Comparison of ENCODE assay signal across 9 cellular contexts in the genomic region with DNA sequence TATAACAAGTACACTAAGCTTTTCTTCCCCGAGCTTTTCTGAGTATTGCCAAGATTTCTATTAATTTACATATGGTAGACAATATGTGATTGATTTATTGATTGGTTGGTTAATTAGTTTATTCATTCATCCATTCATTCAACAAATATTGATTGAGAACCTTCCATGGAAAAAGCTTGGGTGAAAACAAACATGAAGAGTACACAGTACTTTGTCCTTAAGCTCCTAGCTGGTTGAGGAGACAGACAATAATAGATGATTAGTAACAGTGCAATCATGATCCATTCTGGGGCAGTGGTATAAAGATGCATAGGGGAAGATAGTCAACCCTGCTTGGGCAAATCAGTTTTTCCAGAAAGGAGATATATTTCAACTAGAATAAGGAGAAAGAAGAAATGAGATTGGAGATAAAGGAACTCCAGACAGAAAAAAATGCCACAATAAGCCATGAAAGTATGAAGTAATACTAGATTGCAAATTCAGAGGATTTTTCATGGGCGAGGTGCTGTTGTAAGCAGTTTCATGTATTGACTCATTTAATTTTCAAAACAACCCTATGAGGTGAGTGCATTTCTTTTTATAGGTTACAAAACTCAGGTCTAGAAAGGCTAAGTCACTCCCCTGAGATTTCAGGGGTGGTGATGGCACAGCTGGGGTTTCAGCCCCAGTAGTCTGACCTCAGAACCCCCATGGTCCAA.
A peak's percentile ranks its signal among the peaks of the same experiment; 100 is the strongest.
DNase-seq lines count a peak whose midpoint lies in the region; ATAC-seq, FAIRE-seq and TF ChIP-seq lines count a peak whose summit lies in the region.
"Had no signal": no experiment of that assay in that cellular context is flagged by ENCODE, and none has a peak within 500 bp of the region (broad histone marks: within the 10 kb centered on the region; RNA-seq: fewer than 3 reads in every experiment).

No MANE protein-coding gene starts in this region.

- WGBS in HepG2 (ENCODE audit: low lambda C conversion rate): 2% methylated on average over 2 of the region's 2 CpGs

- BruUV-seq in HepG2 (replicated peaks; lab: Mats Ljungman, UMichigan): no TSS peak

- no peaks in the 10 kb centered on the region for H3K4me1 Mint-ChIP-seq in activated CD4-positive, alpha-beta T cell treated with anti-CD3 and anti-CD28 coated beads, Interleukin-2, amount 10 ng/mL, durations not matched to agents 24 days and 14 days
- H3K4me1 Mint-ChIP-seq in activated naive CD4-positive, alpha-beta T cell treated with anti-CD3 and anti-CD28 coated beads, Interleukin-2, amount 10 ng/mL, durations not matched to agents 7 days and 5 days: no peaks in the 10 kb centered on the region

- TF ChIP-seq EP300 in HepG2 (IDR thresholded peaks at IDR 0.05; ENCODE audit: low read depth in 2 of 2, low read length in 2 of 2): no peak
- TF ChIP-seq EP300 in HepG2 (CRISPR knock-in tag; IDR thresholded peaks at IDR 0.05; ENCODE audit: borderline replicate concordance): no peak

- no peak for TF ChIP-seq RAD21 in HepG2 (CRISPR knock-in tag; IDR thresholded peaks at IDR 0.05)

- H3K4me3 Mint-ChIP-seq in activated CD4-positive, alpha-beta T cell treated with anti-CD3 and anti-CD28 coated beads, Interleukin-2, amount 10 ng/mL, durations not matched to agents 24 days and 14 days: no peak overlapping the region
- no peak overlapping the region for H3K4me3 Mint-ChIP-seq in activated naive CD4-positive, alpha-beta T cell treated with anti-CD3 and anti-CD28 coated beads, Interleukin-2, amount 10 ng/mL, durations not matched to agents 7 days and 5 days

- DNase-seq in HuH-7.5 (ENCODE audit: low spot score) (peak; percentile 26), HepG2 (ENCODE audit: low spot score) (no peak), cerebellar cortex (ENCODE audit: low spot score) (no peak), hippocampal formation (lab: John Stamatoyannopoulos, UW) (no peak)
- no peak for DNase-seq in activated CD4-positive, alpha-beta T cell treated with anti-CD3 and anti-CD28 coated beads, Interleukin-2, amount 10 ng/mL, durations not matched to agents 24 days and 14 days
- no peak for DNase-seq in activated naive CD4-positive, alpha-beta T cell treated with anti-CD3 and anti-CD28 coated beads, Interleukin-2, amount 10 ng/mL, durations not matched to agents 7 days and 5 days
- DNase-seq: NCI-H524 treated with DMSO at 0.1 percent for 48 hours had no signal

- ATAC-seq in GM19023 (IDR thresholded peaks at IDR 0.05; ENCODE audit: unreplicated experiment): peak; percentile 91
- peak; percentile 90 for ATAC-seq in HG02852 (IDR thresholded peaks at IDR 0.05; ENCODE audit: unreplicated experiment)
- ATAC-seq in HepG2: peak; percentile 62

- H2AFZ ChIP-seq in HepG2 (ENCODE audit: low read length): no peak overlapping the region

- no peak overlapping the region for H3K4me3 ChIP-seq in HepG2 (replicated peaks in 1 of 3; ENCODE audit: insufficient read depth in 1 of 3, low read depth in 2 of 3, low read length in 3 of 3)

- no peaks in the 10 kb centered on the region for H3K36me3 Mint-ChIP-seq in activated CD4-positive, alpha-beta T cell treated with anti-CD3 and anti-CD28 coated beads, Interleukin-2, amount 10 ng/mL, durations not matched to agents 24 days and 14 days (ENCODE audit: low read depth)
- no peaks in the 10 kb centered on the region for H3K36me3 Mint-ChIP-seq in activated naive CD4-positive, alpha-beta T cell treated with anti-CD3 and anti-CD28 coated beads, Interleukin-2, amount 10 ng/mL, durations not matched to agents 7 days and 5 days

- no peak for FAIRE-seq in HepG2 (lab: Jason Lieb, UNC)

- H3K9me3 Mint-ChIP-seq in activated CD4-positive, alpha-beta T cell treated with anti-CD3 and anti-CD28 coated beads, Interleukin-2, amount 10 ng/mL, durations not matched to agents 24 days and 14 days: peaks cover 3% of the 10 kb centered on the region
- peaks cover 8% of the 10 kb centered on the region for H3K9me3 Mint-ChIP-seq in activated naive CD4-positive, alpha-beta T cell treated with anti-CD3 and anti-CD28 coated beads, Interleukin-2, amount 10 ng/mL, durations not matched to agents 7 days and 5 days

- in situ Hi-C loops in HepG2 (cut with HindIII; ENCODE audit: extremely low pct_ligation_motif_present, low pct_unique_long_range_greater_than_20kb): no loop called here

- no peaks in the 10 kb centered on the region for H3K27me3 Mint-ChIP-seq in activated CD4-positive, alpha-beta T cell treated with anti-CD3 and anti-CD28 coated beads, Interleukin-2, amount 10 ng/mL, durations not matched to agents 24 days and 14 days
- no peaks in the 10 kb centered on the region for H3K27me3 Mint-ChIP-seq in activated naive CD4-positive, alpha-beta T cell treated with anti-CD3 and anti-CD28 coated beads, Interleukin-2, amount 10 ng/mL, durations not matched to agents 7 days and 5 days

- peaks cover 88% of the 10 kb centered on the region for H3K9me3 ChIP-seq in HepG2 (ENCODE audit: low read length)

- no peak overlapping the region for H3K9ac ChIP-seq in HepG2 (ENCODE audit: insufficient read depth, low read depth, low read length)

- no peaks in the 10 kb centered on the region for H3K36me3 ChIP-seq in HepG2 (replicated peaks in 1 of 2; ENCODE audit: control insufficient read depth in 1 of 2, insufficient read depth in 2 of 2, low read length in 2 of 2)

- no peak for TF ChIP-seq POLR2A in HepG2 (IDR thresholded peaks at IDR 0.05; ENCODE audit: insufficient read depth in 1 of 2, low read depth in 2 of 2, low read length in 2 of 2)

- POLR2A ChIA-PET in HepG2 (lab: Yijun Ruan, JAX): no interaction called here

- peaks cover 7% of the 10 kb centered on the region; the same call in 1 of the 2 replicates for H3K4me1 ChIP-seq in HepG2 (ENCODE audit: insufficient read depth, low read length)

- no peak for TF ChIP-seq CTCF in HepG2 (CRISPR knock-in tag; IDR thresholded peaks at IDR 0.05)

- no peaks in the 10 kb centered on the region for H3K27me3 ChIP-seq in HepG2 (ENCODE audit: control insufficient read depth in 1 of 2, insufficient read depth in 2 of 2, low read length in 2 of 2)

- no peaks in the 10 kb centered on the region for H3K79me2 ChIP-seq in HepG2 (ENCODE audit: insufficient read depth, low read length)

- H3K27ac Mint-ChIP-seq in activated CD4-positive, alpha-beta T cell treated with anti-CD3 and anti-CD28 coated beads, Interleukin-2, amount 10 ng/mL, durations not matched to agents 24 days and 14 days: no peak overlapping the region
- H3K27ac Mint-ChIP-seq in activated naive CD4-positive, alpha-beta T cell treated with anti-CD3 and anti-CD28 coated beads, Interleukin-2, amount 10 ng/mL, durations not matched to agents 7 days and 5 days: no peak overlapping the region

- H3K27ac ChIP-seq in HepG2 (ENCODE audit: extremely low read length, insufficient read depth, low read length): no peak overlapping the region

- H3K4me2 ChIP-seq in HepG2 (ENCODE audit: low read depth, low read length): no peak overlapping the region

- intact Hi-C loops in HepG2 (cut with micrococcal nuclease; ENCODE audit: unreplicated experiment): no loop called here
- intact Hi-C loops in activated CD4-positive, alpha-beta T cell treated with anti-CD3 and anti-CD28 coated beads, Interleukin-2, amount 10 ng/mL, durations not matched to agents 24 days and 14 days (cut with micrococcal nuclease): no loop called here

- no peaks in the 10 kb centered on the region for H4K20me1 ChIP-seq in HepG2 (ENCODE audit: insufficient read depth, low read length)

- CTCF ChIA-PET in HepG2 (lab: Yijun Ruan, JAX; ENCODE audit: low intra/inter-chr PET ratio, low total read pairs): no interaction called here
- CTCF ChIA-PET in activated naive CD4-positive, alpha-beta T cell treated with anti-CD3 and anti-CD28 coated beads, Interleukin-2, amount 10 ng/mL, durations not matched to agents 7 days and 5 days (lab: Charles Lee): no interaction called here

TF ChIP-seq in HepG2, 621 proteins besides CTCF, POLR2A, EP300 and RAD21:
- TF ChIP-seq KAT2B (IDR thresholded peaks at IDR 0.05; ENCODE audit: borderline replicate concordance, low read depth, low read length) (peak; percentile 89), MIXL1 (CRISPR knock-in tag; IDR thresholded peaks at IDR 0.05) (peak; percentile 53; the same call in 1 of the 2 replicates), ONECUT2 (CRISPR knock-in tag; IDR thresholded peaks at IDR 0.05) (peak; percentile 46; the same call in 1 of the 2 replicates), ZNF24 (IDR thresholded peaks at IDR 0.05) (0 out of 2 replicates have a peak, but pooled peaks have one; percentile 46), ZBTB1 (CRISPR knock-in tag; IDR thresholded peaks at IDR 0.05; ENCODE audit: borderline replicate concordance) (no peak), RORA (CRISPR knock-in tag; IDR thresholded peaks at IDR 0.05) (no peak)
- TF ChIP-seq, protein P1, sequence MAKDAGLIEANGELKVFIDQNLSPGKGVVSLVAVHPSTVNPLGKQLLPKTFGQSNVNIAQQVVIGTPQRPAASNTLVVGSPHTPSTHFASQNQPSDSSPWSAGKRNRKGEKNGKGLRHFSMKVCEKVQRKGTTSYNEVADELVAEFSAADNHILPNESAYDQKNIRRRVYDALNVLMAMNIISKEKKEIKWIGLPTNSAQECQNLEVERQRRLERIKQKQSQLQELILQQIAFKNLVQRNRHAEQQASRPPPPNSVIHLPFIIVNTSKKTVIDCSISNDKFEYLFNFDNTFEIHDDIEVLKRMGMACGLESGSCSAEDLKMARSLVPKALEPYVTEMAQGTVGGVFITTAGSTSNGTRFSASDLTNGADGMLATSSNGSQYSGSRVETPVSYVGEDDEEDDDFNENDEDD (CRISPR knock-in tag; IDR thresholded peaks at IDR 0.05; ENCODE audit: borderline replicate concordance): no peak
- TF ChIP-seq, protein P2, sequence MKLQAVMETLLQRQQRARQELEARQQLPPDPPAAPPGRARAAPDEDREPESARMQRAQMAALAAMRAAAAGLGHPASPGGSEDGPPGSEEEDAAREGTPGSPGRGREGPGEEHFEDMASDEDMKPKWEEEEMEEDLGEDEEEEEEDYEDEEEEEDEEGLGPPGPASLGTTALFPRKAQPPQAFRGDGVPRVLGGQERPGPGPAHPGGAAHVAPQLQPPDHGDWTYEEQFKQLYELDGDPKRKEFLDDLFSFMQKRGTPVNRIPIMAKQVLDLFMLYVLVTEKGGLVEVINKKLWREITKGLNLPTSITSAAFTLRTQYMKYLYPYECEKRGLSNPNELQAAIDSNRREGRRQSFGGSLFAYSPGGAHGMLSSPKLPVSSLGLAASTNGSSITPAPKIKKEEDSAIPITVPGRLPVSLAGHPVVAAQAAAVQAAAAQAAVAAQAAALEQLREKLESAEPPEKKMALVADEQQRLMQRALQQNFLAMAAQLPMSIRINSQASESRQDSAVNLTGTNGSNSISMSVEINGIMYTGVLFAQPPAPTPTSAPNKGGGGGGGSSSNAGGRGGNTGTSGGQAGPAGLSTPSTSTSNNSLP (IDR thresholded peaks at IDR 0.05; ENCODE audit: low read depth, low read length): 0 out of 2 replicates have a peak, but pooled peaks have one; percentile 28
